In genomic region chr6:650098-650497, GRCh38 we compare ENCODE assay signal across 1 cellular context.
TF ChIP-seq lines count a peak whose summit lies in the region.

No MANE protein-coding gene starts in this region.

TF ChIP-seq in IMR-90, 13 proteins besides CTCF, POLR2A, EP300 and RAD21 (continued from another document):
- TF ChIP-seq ELK1 (IDR thresholded peaks at IDR 0.05; ENCODE audit: borderline replicate concordance, low read depth, low read length), result no peak
